ENCODE assay signal across 20 cellular contexts in genomic region chr4:125168531-125168930, GRCh38.
"Had no signal": no experiment of that assay in that cellular context is flagged by ENCODE, and none has a peak within 500 bp of the region (broad histone marks: within the 10 kb centered on the region; RNA-seq: fewer than 3 reads in every experiment).

No MANE protein-coding gene starts in this region.

- H3K4me1 ChIP-seq: gastroesophageal sphincter, neural progenitor cell, pancreas, upper lobe of right lung had no signal

- DNase-seq: activated CD4-positive, alpha-beta T cell treated with anti-CD3 and anti-CD28 coated beads for 4 hours; activated CD8-positive, alpha-beta memory T cell treated with anti-CD3 and anti-CD28 coated beads, Interleukin-2, amount 50 U/mL, for 48 hours; activated CD8-positive, alpha-beta T cell treated with anti-CD3 and anti-CD28 coated beads, Interleukin-2, amount 10 ng/mL, durations not matched to agents 7 days and 5 days; activated gamma-delta T cell; activated T-cell treated with anti-CD3 and anti-CD28 coated beads, Interleukin-2, amount 50 U/mL, for 72 hours; amygdala; effector memory CD4-positive, alpha-beta T cell; naive B cell; pancreas; stimulated activated CD4-positive, alpha-beta T cell treated with anti-CD3 and anti-CD28 coated beads, Interleukin-1b, Interleukin-23, amount 100 ng/mL, for 48 hours; stimulated activated naive CD8-positive, alpha-beta T cell treated with anti-CD3 and anti-CD28 coated beads, Interleukin-15, amount 100 ng/mL, for 72 hours; T-helper 17 cell; upper lobe of right lung had no signal

- FAIRE-seq: pancreas had no signal

- H3K36me3 Mint-ChIP-seq: activated naive CD4-positive, alpha-beta T cell treated with anti-CD3 and anti-CD28 coated beads, Interleukin-2, amount 50 U/mL, for 72 hours; brain; naive B cell; neural progenitor cell had no signal

- H3K4me3 Mint-ChIP-seq: activated CD8-positive, alpha-beta T cell treated with anti-CD3 and anti-CD28 coated beads, Interleukin-2, amount 10 ng/mL, durations not matched to agents 7 days and 5 days; activated T-cell treated with anti-CD3 and anti-CD28 coated beads, Interleukin-2, amount 50 U/mL, for 72 hours; brain; central memory CD8-positive, alpha-beta T cell; dendritic cell treated with granulocyte-macrophage colony-stimulating factor and Interleukin-4, amounts not matched to agents 40 ng/mL and 50 ng/mL, for 4 days; naive B cell; neural progenitor cell; stimulated activated naive CD8-positive, alpha-beta T cell treated with anti-CD3 and anti-CD28 coated beads, Interleukin-15, amount 100 ng/mL, for 72 hours; T-helper 17 cell had no signal

- H3K27ac Mint-ChIP-seq: activated CD8-positive, alpha-beta T cell treated with anti-CD3 and anti-CD28 coated beads, Interleukin-2, amount 10 ng/mL, durations not matched to agents 7 days and 5 days; activated naive CD4-positive, alpha-beta T cell treated with anti-CD3 and anti-CD28 coated beads, Interleukin-2, amount 50 U/mL, for 72 hours; activated T-cell treated with anti-CD3 and anti-CD28 coated beads, Interleukin-2, amount 50 U/mL, for 72 hours; brain; dendritic cell treated with granulocyte-macrophage colony-stimulating factor and Interleukin-4, amounts not matched to agents 40 ng/mL and 50 ng/mL, for 4 days; naive B cell; neural progenitor cell; stimulated activated naive CD8-positive, alpha-beta T cell treated with anti-CD3 and anti-CD28 coated beads, Interleukin-15, amount 100 ng/mL, for 72 hours; T-helper 17 cell had no signal

- H3K27me3 Mint-ChIP-seq: brain; central memory CD8-positive, alpha-beta T cell; dendritic cell treated with granulocyte-macrophage colony-stimulating factor and Interleukin-4, amounts not matched to agents 40 ng/mL and 50 ng/mL, for 4 days; naive B cell; stimulated activated naive CD8-positive, alpha-beta T cell treated with anti-CD3 and anti-CD28 coated beads, Interleukin-15, amount 100 ng/mL, for 72 hours; T-helper 17 cell had no signal

- H3K27me3 ChIP-seq: gastroesophageal sphincter, neural progenitor cell, pancreas, upper lobe of right lung had no signal

- H3K4me3 ChIP-seq: gastroesophageal sphincter, neural progenitor cell, pancreas, thoracic aorta, upper lobe of right lung had no signal

- H3K9ac ChIP-seq: neural progenitor cell had no signal

- H3K4me1 Mint-ChIP-seq: brain; central memory CD8-positive, alpha-beta T cell; naive B cell; neural progenitor cell; stimulated activated naive CD8-positive, alpha-beta T cell treated with anti-CD3 and anti-CD28 coated beads, Interleukin-15, amount 100 ng/mL, for 72 hours; T-helper 17 cell had no signal

- H3K9me3 Mint-ChIP-seq: neural progenitor cell; stimulated activated naive CD8-positive, alpha-beta T cell treated with anti-CD3 and anti-CD28 coated beads, Interleukin-15, amount 100 ng/mL, for 72 hours had no signal

- H3K27ac ChIP-seq: gastroesophageal sphincter, neural progenitor cell, pancreas, thoracic aorta, upper lobe of right lung had no signal

- H3K4me2 ChIP-seq: neural progenitor cell had no signal

- H3K36me3 ChIP-seq: gastroesophageal sphincter, neural progenitor cell, pancreas, thoracic aorta, upper lobe of right lung had no signal

- H3K9me3 ChIP-seq: gastroesophageal sphincter, pancreas, thoracic aorta, upper lobe of right lung had no signal

- H2AFZ ChIP-seq: neural progenitor cell had no signal
